1 cellular context compared by ENCODE assay signal in genomic region chr17:46922804-46923635, GRCh38.
TF ChIP-seq lines count a peak whose summit lies in the region.

GOSR2 (plus strand) TSS chr17:46923160; CDS start chr17:46923193, 33 bp downstream.

TF ChIP-seq in HepG2, 621 proteins besides CTCF, POLR2A, EP300 and RAD21 (continued from another document and continues in another):
- TF ChIP-seq, protein P1, sequence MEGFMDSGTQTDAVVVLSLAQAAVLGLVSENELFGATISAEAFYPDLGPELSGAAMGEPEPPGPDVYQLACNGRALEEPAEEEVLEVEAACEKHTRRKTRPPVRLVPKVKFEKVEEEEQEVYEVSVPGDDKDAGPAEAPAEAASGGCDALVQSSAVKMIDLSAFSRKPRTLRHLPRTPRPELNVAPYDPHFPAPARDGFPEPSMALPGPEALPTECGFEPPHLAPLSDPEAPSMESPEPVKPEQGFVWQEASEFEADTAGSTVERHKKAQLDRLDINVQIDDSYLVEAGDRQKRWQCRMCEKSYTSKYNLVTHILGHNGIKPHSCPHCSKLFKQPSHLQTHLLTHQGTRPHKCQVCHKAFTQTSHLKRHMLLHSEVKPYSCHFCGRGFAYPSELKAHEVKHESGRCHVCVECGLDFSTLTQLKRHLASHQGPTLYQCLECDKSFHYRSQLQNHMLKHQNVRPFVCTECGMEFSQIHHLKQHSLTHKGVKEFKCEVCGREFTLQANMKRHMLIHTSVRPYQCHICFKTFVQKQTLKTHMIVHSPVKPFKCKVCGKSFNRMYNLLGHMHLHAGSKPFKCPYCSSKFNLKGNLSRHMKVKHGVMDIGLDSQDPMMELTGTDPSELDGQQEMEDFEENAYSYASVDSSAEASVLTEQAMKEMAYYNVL (CRISPR knock-in tag; IDR thresholded peaks at IDR 0.05; ENCODE audit: borderline replicate concordance), result peak; percentile 68
- TF ChIP-seq ZNF556 (CRISPR knock-in tag; IDR thresholded peaks at IDR 0.05; ENCODE audit: borderline replicate concordance), result peak; percentile 99
- TF ChIP-seq ARID2 (CRISPR knock-in tag; IDR thresholded peaks at IDR 0.05; ENCODE audit: borderline replicate concordance), result peak; percentile 91; the same call in 1 of the 2 replicates
- TF ChIP-seq ZNF430 (CRISPR knock-in tag; IDR thresholded peaks at IDR 0.05), result peak; percentile 93
- TF ChIP-seq, protein P2, sequence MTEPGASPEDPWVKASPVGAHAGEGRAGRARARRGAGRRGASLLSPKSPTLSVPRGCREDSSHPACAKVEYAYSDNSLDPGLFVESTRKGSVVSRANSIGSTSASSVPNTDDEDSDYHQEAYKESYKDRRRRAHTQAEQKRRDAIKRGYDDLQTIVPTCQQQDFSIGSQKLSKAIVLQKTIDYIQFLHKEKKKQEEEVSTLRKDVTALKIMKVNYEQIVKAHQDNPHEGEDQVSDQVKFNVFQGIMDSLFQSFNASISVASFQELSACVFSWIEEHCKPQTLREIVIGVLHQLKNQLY (CRISPR knock-in tag; IDR thresholded peaks at IDR 0.05), result peak; percentile 53; the same call in 1 of the 2 replicates
- TF ChIP-seq SKI (IDR thresholded peaks at IDR 0.05; ENCODE audit: partially characterized antibody), result peak; percentile 30
- peak; percentile 48; the same call in 1 of the 2 replicates for TF ChIP-seq NCOR1 (IDR thresholded peaks at IDR 0.05; ENCODE audit: borderline replicate concordance, low read length)
- no peak; the same call in 1 of the 2 replicates for TF ChIP-seq JDP2 (CRISPR knock-in tag; IDR thresholded peaks at IDR 0.05; ENCODE audit: borderline replicate concordance)
- no peak for TF ChIP-seq NAIF1 (CRISPR knock-in tag; IDR thresholded peaks at IDR 0.05; ENCODE audit: borderline replicate concordance)
- TF ChIP-seq ZBTB43 (CRISPR knock-in tag; conservative IDR thresholded peaks at IDR 0.05), result peak; percentile 12; the same call in 1 of the 2 replicates
- TF ChIP-seq ATAD3A (CRISPR knock-in tag; IDR thresholded peaks at IDR 0.05), result 0 out of 2 replicates have a peak, but pooled peaks have one; percentile 54
- TF ChIP-seq, protein P3, sequence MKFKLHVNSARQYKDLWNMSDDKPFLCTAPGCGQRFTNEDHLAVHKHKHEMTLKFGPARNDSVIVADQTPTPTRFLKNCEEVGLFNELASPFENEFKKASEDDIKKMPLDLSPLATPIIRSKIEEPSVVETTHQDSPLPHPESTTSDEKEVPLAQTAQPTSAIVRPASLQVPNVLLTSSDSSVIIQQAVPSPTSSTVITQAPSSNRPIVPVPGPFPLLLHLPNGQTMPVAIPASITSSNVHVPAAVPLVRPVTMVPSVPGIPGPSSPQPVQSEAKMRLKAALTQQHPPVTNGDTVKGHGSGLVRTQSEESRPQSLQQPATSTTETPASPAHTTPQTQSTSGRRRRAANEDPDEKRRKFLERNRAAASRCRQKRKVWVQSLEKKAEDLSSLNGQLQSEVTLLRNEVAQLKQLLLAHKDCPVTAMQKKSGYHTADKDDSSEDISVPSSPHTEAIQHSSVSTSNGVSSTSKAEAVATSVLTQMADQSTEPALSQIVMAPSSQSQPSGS (CRISPR knock-in tag; IDR thresholded peaks at IDR 0.05), result peak; percentile 87
- no peak for TF ChIP-seq MATR3 (CRISPR knock-in tag; IDR thresholded peaks at IDR 0.05)
- peak; percentile 89 for TF ChIP-seq ZMAT3 (CRISPR knock-in tag; conservative IDR thresholded peaks at IDR 0.05)
- no peak for TF ChIP-seq ZNF777 (CRISPR knock-in tag; IDR thresholded peaks at IDR 0.05)
- TF ChIP-seq ZEB1 (IDR thresholded peaks at IDR 0.05; ENCODE audit: insufficient replicate concordance, low read depth), result peak; percentile 46
- peak; percentile 68; the same call in 1 of the 2 replicates for TF ChIP-seq ZNF124 (CRISPR knock-in tag; IDR thresholded peaks at IDR 0.05)
- TF ChIP-seq, protein P4, sequence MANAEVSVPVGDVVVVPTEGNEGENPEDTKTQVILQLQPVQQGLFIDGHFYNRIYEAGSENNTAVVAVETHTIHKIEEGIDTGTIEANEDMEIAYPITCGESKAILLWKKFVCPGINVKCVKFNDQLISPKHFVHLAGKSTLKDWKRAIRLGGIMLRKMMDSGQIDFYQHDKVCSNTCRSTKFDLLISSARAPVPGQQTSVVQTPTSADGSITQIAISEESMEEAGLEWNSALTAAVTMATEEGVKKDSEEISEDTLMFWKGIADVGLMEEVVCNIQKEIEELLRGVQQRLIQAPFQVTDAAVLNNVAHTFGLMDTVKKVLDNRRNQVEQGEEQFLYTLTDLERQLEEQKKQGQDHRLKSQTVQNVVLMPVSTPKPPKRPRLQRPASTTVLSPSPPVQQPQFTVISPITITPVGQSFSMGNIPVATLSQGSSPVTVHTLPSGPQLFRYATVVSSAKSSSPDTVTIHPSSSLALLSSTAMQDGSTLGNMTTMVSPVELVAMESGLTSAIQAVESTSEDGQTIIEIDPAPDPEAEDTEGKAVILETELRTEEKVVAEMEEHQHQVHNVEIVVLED (CRISPR knock-in tag; IDR thresholded peaks at IDR 0.05; ENCODE audit: borderline replicate concordance), result peak; percentile 85
- peak; percentile 93 for TF ChIP-seq ZNF572 (CRISPR knock-in tag; IDR thresholded peaks at IDR 0.05)
- peak; percentile 97 for TF ChIP-seq ZNF598 (CRISPR knock-in tag; IDR thresholded peaks at IDR 0.05; ENCODE audit: borderline replicate concordance)
- peak; percentile 60; the same call in 1 of the 2 replicates for TF ChIP-seq BCL6 (CRISPR knock-in tag; IDR thresholded peaks at IDR 0.05)
- TF ChIP-seq, protein P5, sequence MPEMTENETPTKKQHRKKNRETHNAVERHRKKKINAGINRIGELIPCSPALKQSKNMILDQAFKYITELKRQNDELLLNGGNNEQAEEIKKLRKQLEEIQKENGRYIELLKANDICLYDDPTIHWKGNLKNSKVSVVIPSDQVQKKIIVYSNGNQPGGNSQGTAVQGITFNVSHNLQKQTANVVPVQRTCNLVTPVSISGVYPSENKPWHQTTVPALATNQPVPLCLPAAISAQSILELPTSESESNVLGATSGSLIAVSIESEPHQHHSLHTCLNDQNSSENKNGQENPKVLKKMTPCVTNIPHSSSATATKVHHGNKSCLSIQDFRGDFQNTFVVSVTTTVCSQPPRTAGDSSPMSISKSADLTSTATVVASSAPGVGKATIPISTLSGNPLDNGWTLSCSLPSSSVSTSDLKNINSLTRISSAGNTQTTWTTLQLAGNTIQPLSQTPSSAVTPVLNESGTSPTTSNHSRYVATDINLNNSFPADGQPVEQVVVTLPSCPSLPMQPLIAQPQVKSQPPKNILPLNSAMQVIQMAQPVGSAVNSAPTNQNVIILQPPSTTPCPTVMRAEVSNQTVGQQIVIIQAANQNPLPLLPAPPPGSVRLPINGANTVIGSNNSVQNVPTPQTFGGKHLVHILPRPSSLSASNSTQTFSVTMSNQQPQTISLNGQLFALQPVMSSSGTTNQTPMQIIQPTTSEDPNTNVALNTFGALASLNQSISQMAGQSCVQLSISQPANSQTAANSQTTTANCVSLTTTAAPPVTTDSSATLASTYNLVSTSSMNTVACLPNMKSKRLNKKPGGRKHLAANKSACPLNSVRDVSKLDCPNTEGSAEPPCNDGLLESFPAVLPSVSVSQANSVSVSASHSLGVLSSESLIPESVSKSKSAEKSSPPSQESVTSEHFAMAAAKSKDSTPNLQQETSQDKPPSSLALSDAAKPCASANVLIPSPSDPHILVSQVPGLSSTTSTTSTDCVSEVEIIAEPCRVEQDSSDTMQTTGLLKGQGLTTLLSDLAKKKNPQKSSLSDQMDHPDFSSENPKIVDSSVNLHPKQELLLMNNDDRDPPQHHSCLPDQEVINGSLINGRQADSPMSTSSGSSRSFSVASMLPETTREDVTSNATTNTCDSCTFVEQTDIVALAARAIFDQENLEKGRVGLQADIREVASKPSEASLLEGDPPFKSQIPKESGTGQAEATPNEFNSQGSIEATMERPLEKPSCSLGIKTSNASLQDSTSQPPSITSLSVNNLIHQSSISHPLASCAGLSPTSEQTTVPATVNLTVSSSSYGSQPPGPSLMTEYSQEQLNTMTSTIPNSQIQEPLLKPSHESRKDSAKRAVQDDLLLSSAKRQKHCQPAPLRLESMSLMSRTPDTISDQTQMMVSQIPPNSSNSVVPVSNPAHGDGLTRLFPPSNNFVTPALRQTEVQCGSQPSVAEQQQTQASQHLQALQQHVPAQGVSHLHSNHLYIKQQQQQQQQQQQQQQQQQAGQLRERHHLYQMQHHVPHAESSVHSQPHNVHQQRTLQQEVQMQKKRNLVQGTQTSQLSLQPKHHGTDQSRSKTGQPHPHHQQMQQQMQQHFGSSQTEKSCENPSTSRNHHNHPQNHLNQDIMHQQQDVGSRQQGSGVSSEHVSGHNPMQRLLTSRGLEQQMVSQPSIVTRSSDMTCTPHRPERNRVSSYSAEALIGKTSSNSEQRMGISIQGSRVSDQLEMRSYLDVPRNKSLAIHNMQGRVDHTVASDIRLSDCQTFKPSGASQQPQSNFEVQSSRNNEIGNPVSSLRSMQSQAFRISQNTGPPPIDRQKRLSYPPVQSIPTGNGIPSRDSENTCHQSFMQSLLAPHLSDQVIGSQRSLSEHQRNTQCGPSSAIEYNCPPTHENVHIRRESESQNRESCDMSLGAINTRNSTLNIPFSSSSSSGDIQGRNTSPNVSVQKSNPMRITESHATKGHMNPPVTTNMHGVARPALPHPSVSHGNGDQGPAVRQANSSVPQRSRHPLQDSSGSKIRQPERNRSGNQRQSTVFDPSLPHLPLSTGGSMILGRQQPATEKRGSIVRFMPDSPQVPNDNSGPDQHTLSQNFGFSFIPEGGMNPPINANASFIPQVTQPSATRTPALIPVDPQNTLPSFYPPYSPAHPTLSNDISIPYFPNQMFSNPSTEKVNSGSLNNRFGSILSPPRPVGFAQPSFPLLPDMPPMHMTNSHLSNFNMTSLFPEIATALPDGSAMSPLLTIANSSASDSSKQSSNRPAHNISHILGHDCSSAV (CRISPR knock-in tag; IDR thresholded peaks at IDR 0.05; ENCODE audit: borderline replicate concordance), result peak; percentile 90
- TF ChIP-seq CENPX (CRISPR knock-in tag; IDR thresholded peaks at IDR 0.05), result no peak
- TF ChIP-seq PHF21A (CRISPR knock-in tag; IDR thresholded peaks at IDR 0.05), result no peak; the same call in none of the 2 replicates
- no peak for TF ChIP-seq JARID2 (CRISPR knock-in tag; IDR thresholded peaks at IDR 0.05; ENCODE audit: insufficient replicate concordance)
- TF ChIP-seq RBAK (CRISPR knock-in tag; IDR thresholded peaks at IDR 0.05), result peak; percentile 72; the same call in 1 of the 2 replicates
- TF ChIP-seq NPAS2 (CRISPR knock-in tag; IDR thresholded peaks at IDR 0.05; ENCODE audit: borderline replicate concordance), result no peak
- 0 out of 2 replicates have a peak, but pooled peaks have one; percentile 14 for TF ChIP-seq ZNF3 (CRISPR knock-in tag; IDR thresholded peaks at IDR 0.05)
- TF ChIP-seq ZBTB3 (CRISPR knock-in tag; IDR thresholded peaks at IDR 0.05; ENCODE audit: borderline replicate concordance, low read depth), result no peak
- peak; percentile 88; the same call in 1 of the 2 replicates for TF ChIP-seq ZNF772 (CRISPR knock-in tag; IDR thresholded peaks at IDR 0.05)
- no peak; the same call in 1 of the 2 replicates for TF ChIP-seq MAF1 (CRISPR knock-in tag; IDR thresholded peaks at IDR 0.05; ENCODE audit: borderline replicate concordance)
- peak; percentile 76; the same call in 1 of the 2 replicates for TF ChIP-seq ZBTB39 (CRISPR knock-in tag; IDR thresholded peaks at IDR 0.05)
- TF ChIP-seq ARHGAP35 (CRISPR knock-in tag; IDR thresholded peaks at IDR 0.05; ENCODE audit: borderline replicate concordance), result peak; percentile 90
- TF ChIP-seq, protein P6, sequence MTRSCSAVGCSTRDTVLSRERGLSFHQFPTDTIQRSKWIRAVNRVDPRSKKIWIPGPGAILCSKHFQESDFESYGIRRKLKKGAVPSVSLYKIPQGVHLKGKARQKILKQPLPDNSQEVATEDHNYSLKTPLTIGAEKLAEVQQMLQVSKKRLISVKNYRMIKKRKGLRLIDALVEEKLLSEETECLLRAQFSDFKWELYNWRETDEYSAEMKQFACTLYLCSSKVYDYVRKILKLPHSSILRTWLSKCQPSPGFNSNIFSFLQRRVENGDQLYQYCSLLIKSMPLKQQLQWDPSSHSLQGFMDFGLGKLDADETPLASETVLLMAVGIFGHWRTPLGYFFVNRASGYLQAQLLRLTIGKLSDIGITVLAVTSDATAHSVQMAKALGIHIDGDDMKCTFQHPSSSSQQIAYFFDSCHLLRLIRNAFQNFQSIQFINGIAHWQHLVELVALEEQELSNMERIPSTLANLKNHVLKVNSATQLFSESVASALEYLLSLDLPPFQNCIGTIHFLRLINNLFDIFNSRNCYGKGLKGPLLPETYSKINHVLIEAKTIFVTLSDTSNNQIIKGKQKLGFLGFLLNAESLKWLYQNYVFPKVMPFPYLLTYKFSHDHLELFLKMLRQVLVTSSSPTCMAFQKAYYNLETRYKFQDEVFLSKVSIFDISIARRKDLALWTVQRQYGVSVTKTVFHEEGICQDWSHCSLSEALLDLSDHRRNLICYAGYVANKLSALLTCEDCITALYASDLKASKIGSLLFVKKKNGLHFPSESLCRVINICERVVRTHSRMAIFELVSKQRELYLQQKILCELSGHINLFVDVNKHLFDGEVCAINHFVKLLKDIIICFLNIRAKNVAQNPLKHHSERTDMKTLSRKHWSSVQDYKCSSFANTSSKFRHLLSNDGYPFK (CRISPR knock-in tag; IDR thresholded peaks at IDR 0.05; ENCODE audit: borderline replicate concordance), result peak; percentile 97
- no peak for TF ChIP-seq ZNF207 (IDR thresholded peaks at IDR 0.05; ENCODE audit: borderline replicate concordance)
- TF ChIP-seq SNAPC5 (CRISPR knock-in tag; IDR thresholded peaks at IDR 0.05; ENCODE audit: borderline replicate concordance), result peak; percentile 92; the same call in 1 of the 2 replicates
- peak; percentile 89 for TF ChIP-seq POGZ (CRISPR knock-in tag; IDR thresholded peaks at IDR 0.05)
- peak; percentile 84; the same call in 1 of the 2 replicates for TF ChIP-seq BRD4 (CRISPR knock-in tag; IDR thresholded peaks at IDR 0.05)
